Comparison of ENCODE assay signal across 20 cellular contexts in genomic region chr2:199883474-199884212, GRCh38. TPM values are rescaled to one million over a fixed set of nuclear protein-coding genes. Genes with fewer than 3 reads are reported as not detected.
DNase-seq lines count a peak whose midpoint lies in the region.
"Had no signal": no experiment of that assay in that cellular context is flagged by ENCODE, and none has a peak within 500 bp of the region (broad histone marks: within the 10 kb centered on the region; RNA-seq: fewer than 3 reads in every experiment).

No MANE protein-coding gene starts in this region.

- no peaks in the 10 kb centered on the region for H3K27me3 ChIP-seq in trophoblast cell (ENCODE audit: insufficient read depth, low read length)
- H3K27me3 ChIP-seq: BLaER1 treated with 17β-estradiol and CSF1 and Interleukin-3, amounts not matched to agents 10 nM and 100 nM; SJSA1 had no signal

- no peak overlapping the region for H2AK5ac ChIP-seq in trophoblast cell (ENCODE audit: low read length)

- no peak overlapping the region for H3K4ac ChIP-seq in trophoblast cell (ENCODE audit: low read depth, low read length)

- no peaks in the 10 kb centered on the region for H3K4me1 ChIP-seq in trophoblast cell (ENCODE audit: control insufficient read depth in 1 of 2, insufficient read depth in 2 of 2, low read length in 2 of 2)
- H3K4me1 ChIP-seq: BLaER1 treated with 17β-estradiol and CSF1 and Interleukin-3, amounts not matched to agents 10 nM and 100 nM; SJSA1 had no signal

- no peak overlapping the region for H3K4me3 ChIP-seq in trophoblast cell (ENCODE audit: low read depth, low read length)
- H3K4me3 ChIP-seq: BLaER1 treated with 17β-estradiol and CSF1 and Interleukin-3, amounts not matched to agents 10 nM and 100 nM; SJSA1 had no signal

- in situ Hi-C loops in Caki2 (cut with HindIII; ENCODE audit: low pct_unique_long_range_greater_than_20kb, low sequenced_read_pairs) = no loop called here

- no peak overlapping the region for H2AFZ ChIP-seq in trophoblast cell (ENCODE audit: insufficient read depth, low read length, poor library complexity)

- no peak overlapping the region for H3K18ac ChIP-seq in trophoblast cell (ENCODE audit: low read length)

- no peak overlapping the region for H3K14ac ChIP-seq in trophoblast cell (ENCODE audit: low read length)

- H4K91ac ChIP-seq in trophoblast cell (ENCODE audit: low read depth, low read length) = no peak overlapping the region

- H3K9me3 ChIP-seq in trophoblast cell (ENCODE audit: insufficient read depth, low read depth, low read length) = no peaks in the 10 kb centered on the region

- no peak overlapping the region for H3K27ac ChIP-seq in trophoblast cell (ENCODE audit: low read depth, low read length)
- H3K27ac ChIP-seq: BLaER1 treated with 17β-estradiol and CSF1 and Interleukin-3, amounts not matched to agents 10 nM and 100 nM; SJSA1 had no signal

- DNase-seq in NCI-H2171 treated with DMSO at 0.1 percent for 48 hours (lab: John Stamatoyannopoulos, UW) (peak; percentile 9), NCI-H2171 (lab: John Stamatoyannopoulos, UW) (no peak), Caki2 (ENCODE audit: low read depth) (peak; percentile 20), M059J (ENCODE audit: low read depth) (peak; percentile 7), kidney tubule cell (ENCODE audit: low spot score) (peak; percentile 4), NCI-H446 (lab: John Stamatoyannopoulos, UW) (no peak), trophoblast cell (no peak)
- DNase-seq in stimulated activated CD4-positive, alpha-beta T cell treated with anti-CD3 and anti-CD28 coated beads, Interleukin-2, amount 100 ng/mL, for 48 hours = no peak
- DNase-seq: CD4-positive, alpha-beta T cell; KG1; NCI-H1048; NCI-H1417; NCI-H1694 treated with DMSO at 0.1 percent for 48 hours; NCI-H2081; NCI-H345; NCI-H82; Right ventricle myocardium superior; RPMI8226 had no signal

- no peaks in the 10 kb centered on the region for H3K79me2 ChIP-seq in trophoblast cell (ENCODE audit: control insufficient read depth, insufficient read depth, low read length, poor library complexity)

- H3K4me2 ChIP-seq in trophoblast cell (ENCODE audit: low read length) = no peak overlapping the region
- H3K4me2 ChIP-seq: BLaER1 treated with 17β-estradiol and CSF1 and Interleukin-3, amounts not matched to agents 10 nM and 100 nM had no signal

- H3K9ac ChIP-seq in trophoblast cell (ENCODE audit: low read length) = no peak overlapping the region
- H3K9ac ChIP-seq: BLaER1 treated with 17β-estradiol and CSF1 and Interleukin-3, amounts not matched to agents 10 nM and 100 nM had no signal

- no peak overlapping the region for H2BK5ac ChIP-seq in trophoblast cell (ENCODE audit: low read depth, low read length, poor library complexity)

- H4K8ac ChIP-seq in trophoblast cell (ENCODE audit: low read depth, low read length) = no peak overlapping the region

- H3K23ac ChIP-seq in trophoblast cell (ENCODE audit: low read length) = no peak overlapping the region

- WGBS in trophoblast cell (ENCODE audit: extremely low coverage, insufficient coverage, insufficient read length) = no CpG with 5 or more reads among the region's 6 CpGs

- no peaks in the 10 kb centered on the region for H3K36me3 ChIP-seq in trophoblast cell (ENCODE audit: control insufficient read depth in 1 of 2, insufficient read depth in 2 of 2, low read length in 2 of 2)
- H3K36me3 ChIP-seq: SJSA1 had no signal

- H2BK120ac ChIP-seq in trophoblast cell (ENCODE audit: insufficient read depth, low read length, poor library complexity) = no peak overlapping the region

- no peaks in the 10 kb centered on the region for H3K79me1 ChIP-seq in trophoblast cell (ENCODE audit: low read length)

- H4K12ac ChIP-seq in trophoblast cell (ENCODE audit: low read depth, low read length) = no peak overlapping the region

- no peak overlapping the region for H2BK12ac ChIP-seq in trophoblast cell (ENCODE audit: low read length)

RNA-seq across cellular contexts. Expression of gene C2orf69, which starts 27.4 kb away (rescaled TPM):
- 4.6 and 5.9 TPM in 2 replicates for total RNA-seq in Caki2 (2014; rRNA removed; shearing (Covaris generic); ENCODE audit: low replicate concordance)
- 10.0 and 13.5 TPM in 2 replicates for total RNA-seq in M059J (2014; rRNA removed; shearing (Covaris generic))
- 7.7 and 7.9 TPM in 2 replicates for polyA plus RNA-seq in trophoblast cell (2013)

RNA-seq across cellular contexts. Expression of gene FTCDNL1, which starts 32.7 kb away (rescaled TPM):
- 13.7 and 26.6 TPM in 2 replicates for total RNA-seq in Caki2 (2014; rRNA removed; shearing (Covaris generic); ENCODE audit: low replicate concordance)
- 0.25 and 0.99 TPM in 2 replicates for total RNA-seq in M059J (2014; rRNA removed; shearing (Covaris generic))
- 0.22 TPM in 2 replicates for polyA plus RNA-seq in trophoblast cell (2013)
- total RNA-seq: SJSA1 had no signal

Comparison
In these comparisons a context has a peak if more than half of its experiments do, and no peak if none do; other contexts are left out.
1. DNase-seq: peak in NCI-H2171 treated with DMSO at 0.1 percent for 48 hours (single experiment), Caki2 (single experiment), M059J (single experiment) and kidney tubule cell (single experiment); none in NCI-H2171 (single experiment), NCI-H446 (0 of 2), stimulated activated CD4-positive, alpha-beta T cell treated with anti-CD3 and anti-CD28 coated beads, Interleukin-2, amount 100 ng/mL, for 48 hours (0 of 2) and trophoblast cell (0 of 2).